In the genomic region with DNA sequence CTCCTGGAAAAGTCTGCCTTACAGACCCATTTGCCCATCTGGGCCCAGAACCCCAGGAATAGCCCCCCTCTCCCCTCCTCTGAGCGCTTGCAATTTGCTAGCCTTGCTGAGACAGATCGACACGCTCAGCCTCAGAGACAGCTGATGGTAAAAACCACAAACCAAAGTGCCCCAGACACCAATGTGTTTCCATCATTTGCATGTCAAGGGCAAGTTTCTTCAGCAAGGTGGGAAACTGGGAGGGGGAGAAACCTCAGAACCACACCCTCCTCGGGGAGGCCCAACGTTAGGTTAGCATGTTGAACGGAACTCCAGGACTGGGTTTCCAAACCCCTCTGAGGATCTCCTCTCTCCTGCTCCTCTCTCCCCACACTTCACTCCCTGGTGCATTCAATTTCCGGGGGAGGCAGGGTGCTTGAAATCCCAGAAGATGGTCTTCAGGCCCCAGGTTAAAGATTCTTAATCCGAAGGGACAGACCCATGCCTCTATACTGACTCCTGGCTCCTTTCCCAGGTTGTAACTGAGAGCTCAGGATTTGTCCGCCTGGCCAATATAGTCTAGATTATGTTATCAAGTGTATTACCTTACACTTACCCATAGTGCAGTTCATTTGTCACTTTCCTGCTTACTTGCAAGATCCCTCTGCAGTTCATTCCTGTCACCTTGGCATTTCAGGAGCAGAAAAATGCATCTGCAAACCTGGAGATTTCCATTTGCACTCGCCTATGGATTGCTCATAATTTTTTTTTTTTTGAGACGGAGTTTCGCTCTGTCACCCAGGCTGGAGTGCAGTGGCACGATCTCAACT, we compare ENCODE assay signal across 8 cellular contexts. TPM values are rescaled to one million over a fixed set of nuclear protein-coding genes. Genes with fewer than 3 reads are reported as not detected.
DNase-seq lines count a peak whose midpoint lies in the region; ATAC-seq and TF ChIP-seq lines count a peak whose summit lies in the region.

No MANE protein-coding gene starts in this region.

- H3K9me2 ChIP-seq in HCT116 (ENCODE audit: insufficient read depth): no peaks in the 10 kb centered on the region

- H3K4me3 Mint-ChIP-seq in activated naive CD8-positive, alpha-beta T cell: peak overlapping the region; percentile 78

- H3K4me3 ChIP-seq in HCT116 (replicated peaks in 1 of 2; ENCODE audit: low read depth in 1 of 2, low read length in 2 of 2) (peak overlapping the region; percentile 69 to 75), parathyroid adenoma (ENCODE audit: low read depth, low read length) (no peak overlapping the region)

- TF ChIP-seq RAD21 in HCT116 (IDR thresholded peaks at IDR 0.05; ENCODE audit: low read depth): no peak

- H2AFZ ChIP-seq in HCT116 (ENCODE audit: low read depth, low read length, poor library complexity, severe bottlenecking): no peak overlapping the region
- peak overlapping the region; percentile 9 for H2AFZ ChIP-seq in parathyroid adenoma

- peaks cover 18% of the 10 kb centered on the region for H3K4me1 Mint-ChIP-seq in activated naive CD8-positive, alpha-beta T cell (ENCODE audit: low read depth)

- H3K36me3 Mint-ChIP-seq in activated naive CD8-positive, alpha-beta T cell: no peaks in the 10 kb centered on the region

- RAD21 ChIA-PET in HCT116 (lab: Charles Lee; ENCODE audit: low non-redundant PET in 1 of 2, low total read pairs in 2 of 2, uncharacterized antibody in 2 of 2, unreplicated experiment in 2 of 2): interaction anchor here in 1 of 2 experiments (1.2 kb wide), 1 partner anchor 96 kb away, joined by 3 read pairs; no protein-coding TSS in a partner anchor

- no peaks in the 10 kb centered on the region for H4K20me1 ChIP-seq in HCT116 (ENCODE audit: insufficient read depth)

- H3K4me2 ChIP-seq in HCT116 (ENCODE audit: low read length) (peak overlapping the region; percentile 99), parathyroid adenoma (ENCODE audit: low read length) (no peak overlapping the region)

- TF ChIP-seq POLR2A in HCT116 (IDR thresholded peaks at IDR 0.05; ENCODE audit: borderline replicate concordance, extremely low read depth, insufficient read depth, insufficient read length): no peak

- H3K9me3 Mint-ChIP-seq in activated naive CD8-positive, alpha-beta T cell (ENCODE audit: low read depth): no peaks in the 10 kb centered on the region

- no peak overlapping the region for H3K27ac Mint-ChIP-seq in activated naive CD8-positive, alpha-beta T cell

- peaks cover 46 to 55% of the 10 kb centered on the region in 2 experiments for H3K4me1 ChIP-seq in HCT116 (ENCODE audit: control insufficient read depth in 1 of 2, insufficient read depth in 2 of 2, low read length in 2 of 2)
- peaks cover 12% of the 10 kb centered on the region for H3K4me1 ChIP-seq in parathyroid adenoma

- DNase-seq in HCT116 (ENCODE audit: low read depth, low spot score): no peak
- DNase-seq in NCI-H82 (lab: John Stamatoyannopoulos, UW): peak; percentile 93
- no peak for DNase-seq in EL

- peaks cover 32% of the 10 kb centered on the region for H3K79me2 ChIP-seq in HCT116 (ENCODE audit: insufficient read depth, low read length)
- no peaks in the 10 kb centered on the region for H3K79me2 ChIP-seq in parathyroid adenoma

- peak overlapping the region; percentile 82 for H3K9ac ChIP-seq in HCT116 (ENCODE audit: low read length)
- H3K9ac ChIP-seq in parathyroid adenoma: no peak overlapping the region

- H3K27me3 ChIP-seq in HCT116 (ENCODE audit: insufficient read depth, low read length) (no peaks in the 10 kb centered on the region), parathyroid adenoma (ENCODE audit: control insufficient read depth, insufficient read depth, low read length) (no peaks in the 10 kb centered on the region)

- CTCF ChIA-PET in HCT116 (lab: Charles Lee): interaction anchor here (1.0 to 3.3 kb wide), 7 partner anchors 10 to 96 kb away, joined by 3 to 9 read pairs (median 5); no protein-coding TSS in a partner anchor

- no peak for TF ChIP-seq CTCF in HCT116 (IDR thresholded peaks at IDR 0.05 in 2 of 3, conservative IDR thresholded peaks at IDR 0.05 in 1 of 3; ENCODE audit: borderline replicate concordance in 1 of 3, insufficient read depth in 1 of 3, low read depth in 2 of 3, low read length in 2 of 3)
- TF ChIP-seq CTCF in parathyroid adenoma (IDR thresholded peaks at IDR 0.05): no peak

- peak overlapping the region; percentile 97; the same call in 1 of the 2 replicates for H3K27ac ChIP-seq in HCT116 (ENCODE audit: low read depth, low read length)
- H3K27ac ChIP-seq in parathyroid adenoma: no peak overlapping the region

- ATAC-seq in GM18517 (IDR thresholded peaks at IDR 0.05; ENCODE audit: unreplicated experiment): peak; percentile 76
- ATAC-seq in HCT116: no peak
- ATAC-seq in GM21737 (IDR thresholded peaks at IDR 0.05; ENCODE audit: unreplicated experiment): no peak
- no peak for ATAC-seq in HG03175 (IDR thresholded peaks at IDR 0.05; ENCODE audit: unreplicated experiment)

- no TSS peak for BruUV-seq in HCT116 (replicated peaks; lab: Mats Ljungman, UMichigan)

- H3K9me3 ChIP-seq in HCT116 (ENCODE audit: control insufficient read depth in 1 of 2, insufficient read depth in 1 of 2, low read depth in 1 of 2, low read length in 2 of 2) (no peaks in the 10 kb centered on the region), parathyroid adenoma (ENCODE audit: control insufficient read depth, low read length) (no peaks in the 10 kb centered on the region)

- POLR2A ChIA-PET in HCT116 (lab: Charles Lee): interaction anchor here (0.6 to 2.4 kb wide), 6 partner anchors 9 to 86 kb away, joined by 3 to 11 read pairs (median 3); no protein-coding TSS in a partner anchor

- peaks cover 13% of the 10 kb centered on the region for H3K27me3 Mint-ChIP-seq in activated naive CD8-positive, alpha-beta T cell

- intact Hi-C loops in HCT116 (cut with micrococcal nuclease): no loop called here

- H3K36me3 ChIP-seq in HCT116 (ENCODE audit: control insufficient read depth in 1 of 2, insufficient read depth in 2 of 2, low read length in 2 of 2): peaks cover 0 to 5% of the 10 kb centered on the region in 2 experiments; a peak in 1 of 4 replicates
- H3K36me3 ChIP-seq in parathyroid adenoma (ENCODE audit: control insufficient read depth, insufficient read depth, low read length): no peaks in the 10 kb centered on the region

TF ChIP-seq in HCT116, 20 proteins besides CTCF, POLR2A, EP300 and RAD21 (continues in another document):
- TF ChIP-seq, protein P1, sequence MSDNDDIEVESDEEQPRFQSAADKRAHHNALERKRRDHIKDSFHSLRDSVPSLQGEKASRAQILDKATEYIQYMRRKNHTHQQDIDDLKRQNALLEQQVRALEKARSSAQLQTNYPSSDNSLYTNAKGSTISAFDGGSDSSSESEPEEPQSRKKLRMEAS (IDR thresholded peaks at IDR 0.05): no peak
- TF ChIP-seq CBX3 (IDR thresholded peaks at IDR 0.05; ENCODE audit: low read depth) (no peak), YY1 (IDR thresholded peaks at IDR 0.05; ENCODE audit: extremely low read depth, insufficient replicate concordance, low read depth, low read length) (no peak), SRF (IDR thresholded peaks at IDR 0.05; ENCODE audit: low read depth) (no peak), EGR1 (IDR thresholded peaks at IDR 0.05; ENCODE audit: low read depth) (no peak)
- TF ChIP-seq, protein P2, sequence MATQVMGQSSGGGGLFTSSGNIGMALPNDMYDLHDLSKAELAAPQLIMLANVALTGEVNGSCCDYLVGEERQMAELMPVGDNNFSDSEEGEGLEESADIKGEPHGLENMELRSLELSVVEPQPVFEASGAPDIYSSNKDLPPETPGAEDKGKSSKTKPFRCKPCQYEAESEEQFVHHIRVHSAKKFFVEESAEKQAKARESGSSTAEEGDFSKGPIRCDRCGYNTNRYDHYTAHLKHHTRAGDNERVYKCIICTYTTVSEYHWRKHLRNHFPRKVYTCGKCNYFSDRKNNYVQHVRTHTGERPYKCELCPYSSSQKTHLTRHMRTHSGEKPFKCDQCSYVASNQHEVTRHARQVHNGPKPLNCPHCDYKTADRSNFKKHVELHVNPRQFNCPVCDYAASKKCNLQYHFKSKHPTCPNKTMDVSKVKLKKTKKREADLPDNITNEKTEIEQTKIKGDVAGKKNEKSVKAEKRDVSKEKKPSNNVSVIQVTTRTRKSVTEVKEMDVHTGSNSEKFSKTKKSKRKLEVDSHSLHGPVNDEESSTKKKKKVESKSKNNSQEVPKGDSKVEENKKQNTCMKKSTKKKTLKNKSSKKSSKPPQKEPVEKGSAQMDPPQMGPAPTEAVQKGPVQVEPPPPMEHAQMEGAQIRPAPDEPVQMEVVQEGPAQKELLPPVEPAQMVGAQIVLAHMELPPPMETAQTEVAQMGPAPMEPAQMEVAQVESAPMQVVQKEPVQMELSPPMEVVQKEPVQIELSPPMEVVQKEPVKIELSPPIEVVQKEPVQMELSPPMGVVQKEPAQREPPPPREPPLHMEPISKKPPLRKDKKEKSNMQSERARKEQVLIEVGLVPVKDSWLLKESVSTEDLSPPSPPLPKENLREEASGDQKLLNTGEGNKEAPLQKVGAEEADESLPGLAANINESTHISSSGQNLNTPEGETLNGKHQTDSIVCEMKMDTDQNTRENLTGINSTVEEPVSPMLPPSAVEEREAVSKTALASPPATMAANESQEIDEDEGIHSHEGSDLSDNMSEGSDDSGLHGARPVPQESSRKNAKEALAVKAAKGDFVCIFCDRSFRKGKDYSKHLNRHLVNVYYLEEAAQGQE (IDR thresholded peaks at IDR 0.05; ENCODE audit: low read depth): no peak
- TF ChIP-seq, protein P3, sequence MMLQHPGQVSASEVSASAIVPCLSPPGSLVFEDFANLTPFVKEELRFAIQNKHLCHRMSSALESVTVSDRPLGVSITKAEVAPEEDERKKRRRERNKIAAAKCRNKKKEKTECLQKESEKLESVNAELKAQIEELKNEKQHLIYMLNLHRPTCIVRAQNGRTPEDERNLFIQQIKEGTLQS (IDR thresholded peaks at IDR 0.05): no peak
- TF ChIP-seq, protein P4, sequence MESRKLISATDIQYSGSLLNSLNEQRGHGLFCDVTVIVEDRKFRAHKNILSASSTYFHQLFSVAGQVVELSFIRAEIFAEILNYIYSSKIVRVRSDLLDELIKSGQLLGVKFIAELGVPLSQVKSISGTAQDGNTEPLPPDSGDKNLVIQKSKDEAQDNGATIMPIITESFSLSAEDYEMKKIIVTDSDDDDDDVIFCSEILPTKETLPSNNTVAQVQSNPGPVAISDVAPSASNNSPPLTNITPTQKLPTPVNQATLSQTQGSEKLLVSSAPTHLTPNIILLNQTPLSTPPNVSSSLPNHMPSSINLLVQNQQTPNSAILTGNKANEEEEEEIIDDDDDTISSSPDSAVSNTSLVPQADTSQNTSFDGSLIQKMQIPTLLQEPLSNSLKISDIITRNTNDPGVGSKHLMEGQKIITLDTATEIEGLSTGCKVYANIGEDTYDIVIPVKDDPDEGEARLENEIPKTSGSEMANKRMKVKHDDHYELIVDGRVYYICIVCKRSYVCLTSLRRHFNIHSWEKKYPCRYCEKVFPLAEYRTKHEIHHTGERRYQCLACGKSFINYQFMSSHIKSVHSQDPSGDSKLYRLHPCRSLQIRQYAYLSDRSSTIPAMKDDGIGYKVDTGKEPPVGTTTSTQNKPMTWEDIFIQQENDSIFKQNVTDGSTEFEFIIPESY (IDR thresholded peaks at IDR 0.05; ENCODE audit: extremely low read depth, insufficient replicate concordance, low read length): no peak

RNA-seq across cellular contexts. Expression of a gene that starts 1.3 kb away (rescaled TPM):
- total RNA-seq in HCT116 (2021; ENCODE audit: unreplicated experiment): 60.2 TPM
- polyA plus RNA-seq in HCT116 (2012): 54.1 and 58.2 TPM in 2 replicates

RNA-seq across cellular contexts. Expression of a gene that starts 31.5 kb away (rescaled TPM):
- 70.2 TPM for total RNA-seq in HCT116 (2021; ENCODE audit: unreplicated experiment)
- 50.5 and 55.6 TPM in 2 replicates for polyA plus RNA-seq in HCT116 (2012)

RNA-seq across cellular contexts. Expression of a gene that starts 50.5 kb away (rescaled TPM):
- total RNA-seq in HCT116 (2021; ENCODE audit: unreplicated experiment): 434 TPM
- 157 and 231 TPM in 2 replicates for polyA plus RNA-seq in HCT116 (2012)
